Comparison of ENCODE assay signal across 18 cellular contexts in the genomic region with DNA sequence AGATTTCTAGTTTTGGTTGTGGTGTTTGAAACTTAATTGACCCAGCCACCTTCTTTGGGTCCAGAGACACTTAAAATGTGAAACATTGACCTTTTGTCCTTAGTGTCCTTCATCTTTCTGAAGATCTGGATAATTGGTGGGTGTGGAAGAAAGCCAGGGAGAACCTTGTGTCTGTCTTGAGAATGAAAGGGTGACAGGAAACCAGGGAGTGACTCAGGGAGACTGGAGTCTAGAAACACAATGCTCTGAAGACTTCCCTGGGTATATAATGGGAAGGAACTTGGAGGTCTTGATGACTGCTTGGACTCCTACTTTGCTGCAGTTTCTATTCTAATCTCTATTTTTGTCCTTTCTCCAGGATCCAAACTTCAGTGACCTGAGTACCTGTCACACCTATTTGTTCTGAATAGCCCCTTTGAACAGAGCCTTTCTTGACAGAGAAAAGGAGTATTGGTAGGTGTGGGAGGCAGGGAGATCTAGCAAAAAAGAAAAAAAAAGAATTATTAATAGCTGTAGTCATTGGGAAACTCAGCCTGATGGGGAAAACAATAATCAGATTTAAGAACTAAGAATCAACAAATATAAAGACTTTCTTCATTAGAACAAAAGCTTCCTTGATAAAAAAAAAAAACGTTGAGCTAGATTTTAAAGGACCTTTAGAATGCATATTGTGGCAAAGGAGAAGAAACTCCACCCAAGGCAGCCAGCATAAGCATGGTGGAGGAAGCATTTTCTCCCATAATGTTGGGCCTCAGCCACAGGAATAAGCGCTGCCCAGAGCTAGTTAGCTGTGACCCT.
"Had no signal": no experiment of that assay in that cellular context is flagged by ENCODE, and none has a peak within 500 bp of the region (broad histone marks: within the 10 kb centered on the region; RNA-seq: fewer than 3 reads in every experiment).

No MANE protein-coding gene starts in this region.

- DNase-seq: activated T-cell treated with anti-CD3 and anti-CD28 coated beads, Interleukin-2, amount 50 U/mL, for 1 hour; aorta; central memory CD4-positive, alpha-beta T cell; effector memory CD8-positive, alpha-beta T cell; immature natural killer cell; left ventricle myocardium superior; pancreas; psoas muscle; stimulated activated CD4-positive, alpha-beta T cell treated with anti-CD3 and anti-CD28 coated beads, Interleukin-12 subunit alpha, Interleukin-12 subunit beta, amount 100 ng/mL, for 4 hours; stimulated activated CD4-positive, alpha-beta T cell treated with anti-CD3 and anti-CD28 coated beads, Interleukin-4, amount 100 ng/mL, for 4 hours; stimulated activated naive CD8-positive, alpha-beta T cell treated with anti-CD3 and anti-CD28 coated beads, Interleukin-15, Interleukin-2, amounts not matched to agents 100 U/mL and 50 U/mL, for 24 hours; T-cell; thyroid gland had no signal

- H3K4me1 ChIP-seq: pancreas, psoas muscle, right atrium auricular region, thyroid gland had no signal

- H3K27me3 ChIP-seq: pancreas, right atrium auricular region, thyroid gland had no signal

- H3K36me3 ChIP-seq: pancreas, right atrium auricular region, thyroid gland had no signal

- H3K9me3 ChIP-seq: pancreas, psoas muscle, right atrium auricular region, thyroid gland had no signal

- H3K27ac ChIP-seq: hepatocyte, pancreas, psoas muscle, right atrium auricular region, thyroid gland, VCaP had no signal

- H3K4me3 ChIP-seq: hepatocyte, pancreas, psoas muscle, right atrium auricular region, thyroid gland had no signal

- ATAC-seq: activated CD4-positive, CD25-positive, alpha-beta regulatory T cell treated with anti-CD3 and anti-CD28 coated beads, Interleukin-2, amount 50 U/mL, for 24 hours; activated naive CD4-positive, alpha-beta T cell treated with anti-CD3 and anti-CD28 coated beads, Interleukin-2, amount 50 U/mL, for 72 hours; effector memory CD8-positive, alpha-beta T cell; left ventricle myocardium superior; pancreas; psoas muscle; stimulated activated naive CD8-positive, alpha-beta T cell treated with anti-CD3 and anti-CD28 coated beads, Interleukin-15, Interleukin-2, amounts not matched to agents 100 U/mL and 50 U/mL, for 24 hours; T-cell had no signal
